8 cellular contexts compared by ENCODE assay signal in genomic region chr4:77156533-77156911, GRCh38. TPM values are rescaled to one million over a fixed set of nuclear protein-coding genes. Genes with fewer than 3 reads are reported as not detected.
DNase-seq lines count a peak whose midpoint lies in the region; ATAC-seq and TF ChIP-seq lines count a peak whose summit lies in the region.

No MANE protein-coding gene starts in this region.

- peak; percentile 85 for ATAC-seq in GM21528 (IDR thresholded peaks at IDR 0.05; ENCODE audit: low FRiP score, unreplicated experiment)
- ATAC-seq in activated T-cell treated with anti-CD3 and anti-CD28 coated beads, Interleukin-2, amount 50 U/mL, for 4 hours, result peak; percentile 98 to 99
- peak; percentile 96 for ATAC-seq in esophagus mucosa

- peak overlapping the region; percentile 87 for H3K9ac ChIP-seq in OCI-LY3 (ENCODE audit: low read length)
- no peak overlapping the region for H3K9ac ChIP-seq in muscle layer of colon (ENCODE audit: low read length)

- peaks cover 30% of the 10 kb centered on the region for H3K4me1 ChIP-seq in OCI-LY3 (ENCODE audit: low read length)
- H3K4me1 ChIP-seq in muscle layer of colon (ENCODE audit: insufficient read depth, low read length), result peaks cover 13% of the 10 kb centered on the region

- H4K20me1 ChIP-seq in OCI-LY3 (ENCODE audit: insufficient read depth, low read length), result no peaks in the 10 kb centered on the region

- no peaks in the 10 kb centered on the region for H3K27me3 Mint-ChIP-seq in activated T-cell treated with anti-CD3 and anti-CD28 coated beads, Interleukin-2, amount 50 U/mL, for 4 hours (ENCODE audit: low read depth)

- no peaks in the 10 kb centered on the region for H3K9me3 Mint-ChIP-seq in activated T-cell treated with anti-CD3 and anti-CD28 coated beads, Interleukin-2, amount 50 U/mL, for 4 hours

- no peaks in the 10 kb centered on the region for H3K27me3 ChIP-seq in OCI-LY3 (ENCODE audit: low read depth, low read length)
- no peaks in the 10 kb centered on the region for H3K27me3 ChIP-seq in muscle layer of colon (ENCODE audit: control insufficient read depth in 1 of 2, insufficient read depth in 2 of 2, low read length in 2 of 2)

- H3K27ac ChIP-seq in OCI-LY3 (ENCODE audit: low read length) (peak overlapping the region; percentile 83), muscle layer of colon (ENCODE audit: low read depth, low read length) (peak overlapping the region; percentile 93)

- no peaks in the 10 kb centered on the region; the same call in 1 of the 2 replicates for H3K79me2 ChIP-seq in OCI-LY3 (ENCODE audit: low read length)

- H3K36me3 ChIP-seq in OCI-LY3 (replicated peaks; ENCODE audit: low read depth, low read length), result peaks cover 22% of the 10 kb centered on the region
- peaks cover 4% of the 10 kb centered on the region for H3K36me3 ChIP-seq in muscle layer of colon (ENCODE audit: insufficient read depth, low read length)

- peaks cover 8% of the 10 kb centered on the region; the same call in 1 of the 2 replicates for H3K9me3 ChIP-seq in OCI-LY3 (ENCODE audit: insufficient read depth, low read length)
- H3K9me3 ChIP-seq in muscle layer of colon (ENCODE audit: low read length), result no peaks in the 10 kb centered on the region

- peak overlapping the region; percentile 95 for H3K4me2 ChIP-seq in OCI-LY3 (ENCODE audit: low read length)

- H3K36me3 Mint-ChIP-seq in activated T-cell treated with anti-CD3 and anti-CD28 coated beads, Interleukin-2, amount 50 U/mL, for 4 hours (ENCODE audit: insufficient read depth), result peaks cover 3% of the 10 kb centered on the region

- H3K4me3 ChIP-seq in OCI-LY3 (ENCODE audit: low read length) (peak overlapping the region; percentile 94), muscle layer of colon (ENCODE audit: low read depth in 1 of 2, low read length in 2 of 2) (peak overlapping the region; percentile 97 to 98)

- peak overlapping the region; percentile 88 for H2AFZ ChIP-seq in OCI-LY3 (ENCODE audit: low read depth, low read length)

- DNase-seq in DMS153 (lab: John Stamatoyannopoulos, UW) (peak; percentile 99), HuH-7.5 (ENCODE audit: low spot score) (peak; percentile 91)
- DNase-seq in activated T-cell treated with anti-CD3 and anti-CD28 coated beads, Interleukin-2, amount 50 U/mL, for 4 hours, result peak; percentile 92
- peak; percentile 87 for DNase-seq in stimulated activated CD8-positive, alpha-beta memory T cell treated with anti-CD3 and anti-CD28 coated beads, Interleukin-7, amount 100 ng/mL, for 24 hours (ENCODE audit: low read depth)

- no peak for TF ChIP-seq CTCF in OCI-LY3 (IDR thresholded peaks at IDR 0.05; ENCODE audit: low read depth, low read length)

- H3K4me1 Mint-ChIP-seq in activated T-cell treated with anti-CD3 and anti-CD28 coated beads, Interleukin-2, amount 50 U/mL, for 4 hours (ENCODE audit: low read depth), result peaks cover 28% of the 10 kb centered on the region

- peak overlapping the region; percentile 98 for H3K4me3 Mint-ChIP-seq in activated T-cell treated with anti-CD3 and anti-CD28 coated beads, Interleukin-2, amount 50 U/mL, for 4 hours

RNA-seq across cellular contexts. Expression of gene CCNG2, which starts 0.5 kb away (rescaled TPM):
- 1 to 10 TPM in 2 of 3 donors, under 1 TPM in 1; 0.30 to 1.0 (median 1.0) TPM for total RNA-seq in activated T-cell treated with anti-CD3 and anti-CD28 coated beads, Interleukin-2, amount 50 U/mL, for 4 hours
- total RNA-seq in esophagus mucosa, result 70.4 TPM

Comparison
In these comparisons a context has a peak if more than half of its experiments do, and no peak if none do; other contexts are left out.
1. Peak in every context shown above with its lines: DNase-seq, ATAC-seq, H3K4me3 ChIP-seq and H3K27ac ChIP-seq.
2. RNA of gene CCNG2, which starts 0.5 kb away (total RNA-seq): 70.4 TPM in esophagus mucosa (single experiment); 0.30 to 1.0 TPM in activated T-cell treated with anti-CD3 and anti-CD28 coated beads, Interleukin-2, amount 50 U/mL, for 4 hours; every median in the first group is over 10 times any median in the second.